Comparison of ENCODE assay signal across 8 cellular contexts in the genomic region with DNA sequence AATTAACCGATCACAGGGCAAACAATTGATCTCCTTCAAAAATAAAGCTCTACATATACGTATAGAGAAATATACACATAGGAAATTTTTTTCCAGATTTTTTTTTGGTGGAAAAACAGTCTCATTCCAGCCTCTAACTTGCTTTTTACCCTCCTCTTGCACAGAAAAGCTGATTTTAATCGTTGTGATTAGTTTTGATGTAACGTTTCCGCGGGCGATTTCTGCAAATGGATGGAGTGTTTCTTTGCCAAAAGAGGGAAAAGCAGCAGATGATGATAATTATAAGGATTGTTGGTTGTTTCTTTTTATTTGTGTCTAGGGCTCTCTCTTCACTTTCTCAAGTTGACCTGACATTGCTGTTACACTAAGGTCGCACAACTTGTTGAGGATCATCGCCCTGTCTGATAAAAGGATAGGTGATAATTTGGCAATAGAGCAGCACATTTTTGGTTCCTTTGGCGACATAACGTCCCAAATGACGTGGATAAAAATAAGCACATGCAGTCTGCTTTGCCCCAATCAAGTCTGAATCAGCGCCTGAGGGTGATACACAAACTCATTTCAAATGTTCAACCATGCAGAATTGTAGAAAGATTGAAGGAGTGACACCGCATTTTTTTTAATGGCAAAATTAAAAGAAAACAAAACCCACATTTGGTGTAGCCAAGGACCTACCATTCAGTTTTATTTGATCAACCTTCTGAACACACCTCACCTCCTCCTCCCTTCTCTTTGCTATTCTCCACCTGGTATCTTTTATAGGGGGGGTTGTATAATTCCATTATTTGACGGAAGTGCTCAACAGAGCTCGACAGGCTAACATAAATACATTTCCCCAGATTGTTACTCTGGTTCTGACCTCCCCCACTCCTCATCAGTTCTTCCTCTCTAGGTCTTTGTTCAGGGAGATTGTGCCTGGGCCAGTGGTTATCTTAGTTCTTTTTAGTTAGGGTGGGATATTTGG.
DNase-seq lines count a peak whose midpoint lies in the region; ATAC-seq, FAIRE-seq and TF ChIP-seq lines count a peak whose summit lies in the region.

No MANE protein-coding gene starts in this region.

- H3K4me3 Mint-ChIP-seq in activated naive CD4-positive, alpha-beta T cell treated with anti-CD3 and anti-CD28 coated beads, Interleukin-2, amount 10 ng/mL, durations not matched to agents 7 days and 5 days: peak overlapping the region; percentile 70
- H3K4me3 Mint-ChIP-seq in memory B cell: peak overlapping the region; percentile 84

- no peak for DNase-seq in activated naive CD4-positive, alpha-beta T cell treated with anti-CD3 and anti-CD28 coated beads, Interleukin-2, amount 10 ng/mL, durations not matched to agents 7 days and 5 days
- DNase-seq in activated naive CD4-positive, alpha-beta T cell treated with Interleukin-2 at 50 U/mL for 16 hours: no peak
- no peak for DNase-seq in memory B cell (ENCODE audit: low spot score in 2 of 2)
- DNase-seq in upper lobe of right lung: no peak
- no peak for DNase-seq in Karpas-422
- DNase-seq in stimulated activated CD4-positive, alpha-beta T cell treated with anti-CD3 and anti-CD28 coated beads, Interleukin-12 subunit alpha, Interleukin-12 subunit beta, amount 100 ng/mL, for 4 hours: no peak
- no peak for DNase-seq in small intestine

- H3K27ac ChIP-seq in angular gyrus (ENCODE audit: low read depth, low read length) (peak overlapping the region; percentile 88), upper lobe of right lung (peak overlapping the region; percentile 82), Karpas-422 (ENCODE audit: low read length) (no peak overlapping the region), small intestine (ENCODE audit: low read depth in 1 of 2, low read length in 1 of 2) (no peak overlapping the region)

- no peaks in the 10 kb centered on the region for H3K9me3 Mint-ChIP-seq in activated naive CD4-positive, alpha-beta T cell treated with anti-CD3 and anti-CD28 coated beads, Interleukin-2, amount 10 ng/mL, durations not matched to agents 7 days and 5 days
- H3K9me3 Mint-ChIP-seq in memory B cell: no peaks in the 10 kb centered on the region

- H3K27me3 ChIP-seq in upper lobe of right lung: no peaks in the 10 kb centered on the region
- no peaks in the 10 kb centered on the region for H3K27me3 ChIP-seq in Karpas-422 (ENCODE audit: low read length)
- peaks cover 8 to 13% of the 10 kb centered on the region in 2 donors for H3K27me3 ChIP-seq in small intestine (ENCODE audit: control insufficient read depth in 2 of 2, insufficient read depth in 2 of 2, low read length in 2 of 2)

- 9 to 15% (median 13%) methylated on average over 16 of the region's 16 CpGs for WGBS in small intestine, 3 donors

- H2AFZ ChIP-seq in Karpas-422 (ENCODE audit: low read length): no peak overlapping the region

- TF ChIP-seq CTCF in upper lobe of right lung (IDR thresholded peaks at IDR 0.05): no peak

- no peak overlapping the region for H3K27ac Mint-ChIP-seq in activated naive CD4-positive, alpha-beta T cell treated with anti-CD3 and anti-CD28 coated beads, Interleukin-2, amount 10 ng/mL, durations not matched to agents 7 days and 5 days
- no peak overlapping the region for H3K27ac Mint-ChIP-seq in memory B cell

- H3K36me3 Mint-ChIP-seq in activated naive CD4-positive, alpha-beta T cell treated with anti-CD3 and anti-CD28 coated beads, Interleukin-2, amount 10 ng/mL, durations not matched to agents 7 days and 5 days: peaks cover 6% of the 10 kb centered on the region
- H3K36me3 Mint-ChIP-seq in memory B cell: no peaks in the 10 kb centered on the region

- H3K9me2 ChIP-seq in Karpas-422 (replicated peaks; ENCODE audit: insufficient read depth, low read length): no peaks in the 10 kb centered on the region

- CTCF ChIA-PET in activated naive CD4-positive, alpha-beta T cell treated with anti-CD3 and anti-CD28 coated beads, Interleukin-2, amount 10 ng/mL, durations not matched to agents 7 days and 5 days (lab: Charles Lee): interaction anchor here (0.6 kb wide), 1 partner anchor 957 kb away, joined by 3 read pairs; no protein-coding TSS in a partner anchor

- H4K20me1 ChIP-seq in Karpas-422 (ENCODE audit: insufficient read depth, low read depth, low read length): no peaks in the 10 kb centered on the region

- H3K36me3 ChIP-seq in upper lobe of right lung (no peaks in the 10 kb centered on the region), Karpas-422 (ENCODE audit: insufficient read depth, low read length) (no peaks in the 10 kb centered on the region), small intestine (ENCODE audit: control insufficient read depth in 2 of 2, insufficient read depth in 2 of 2, low read length in 2 of 2) (no peaks in the 10 kb centered on the region)

- intact Hi-C loops in upper lobe of right lung (cut with DNase I): no loop called here

- peaks cover 14% of the 10 kb centered on the region for H3K4me1 Mint-ChIP-seq in activated naive CD4-positive, alpha-beta T cell treated with anti-CD3 and anti-CD28 coated beads, Interleukin-2, amount 10 ng/mL, durations not matched to agents 7 days and 5 days
- H3K4me1 Mint-ChIP-seq in memory B cell: peaks cover 7% of the 10 kb centered on the region

- H3K4me3 ChIP-seq in upper lobe of right lung: peak overlapping the region; percentile 65
- H3K4me3 ChIP-seq in Karpas-422 (ENCODE audit: low read length): no peak overlapping the region
- H3K4me3 ChIP-seq in small intestine (ENCODE audit: low read depth in 1 of 2, low read length in 2 of 2): peak overlapping the region in 1 of 2 donors; percentile 51

- H3K4me2 ChIP-seq in Karpas-422 (ENCODE audit: low read depth, low read length, poor library complexity, severe bottlenecking): no peak overlapping the region

- H3K9ac ChIP-seq in Karpas-422 (ENCODE audit: low read length): no peak overlapping the region

- H3K9me3 ChIP-seq in upper lobe of right lung: no peaks in the 10 kb centered on the region
- H3K9me3 ChIP-seq in Karpas-422 (ENCODE audit: low read length): no peaks in the 10 kb centered on the region
- no peaks in the 10 kb centered on the region for H3K9me3 ChIP-seq in small intestine (ENCODE audit: control insufficient read depth, low read depth)

- FAIRE-seq in small intestine (lab: Jason Lieb, UNC): no peak

- no peaks in the 10 kb centered on the region for H3K79me2 ChIP-seq in Karpas-422 (ENCODE audit: low read length)

- peaks cover 64% of the 10 kb centered on the region for H3K27me3 Mint-ChIP-seq in activated naive CD4-positive, alpha-beta T cell treated with anti-CD3 and anti-CD28 coated beads, Interleukin-2, amount 10 ng/mL, durations not matched to agents 7 days and 5 days
- peaks cover 35% of the 10 kb centered on the region for H3K27me3 Mint-ChIP-seq in memory B cell

- H3K4me1 ChIP-seq in upper lobe of right lung: peaks cover 13% of the 10 kb centered on the region
- no peaks in the 10 kb centered on the region for H3K4me1 ChIP-seq in Karpas-422 (ENCODE audit: low read length)
- no peaks in the 10 kb centered on the region for H3K4me1 ChIP-seq in small intestine (ENCODE audit: control insufficient read depth in 2 of 2, insufficient read depth in 1 of 2, low read depth in 1 of 2, low read length in 1 of 2)

- ATAC-seq in memory B cell (ENCODE audit: low read depth) (no peak), upper lobe of right lung (no peak)

Comparison
In these comparisons a context has a peak if more than half of its experiments do, and no peak if none do; other contexts are left out.
1. H3K27ac ChIP-seq: peak in angular gyrus (single experiment) and upper lobe of right lung (single experiment); none in Karpas-422 (single experiment) and small intestine (0 of 2).